8 cellular contexts compared by ENCODE assay signal in the genomic region with DNA sequence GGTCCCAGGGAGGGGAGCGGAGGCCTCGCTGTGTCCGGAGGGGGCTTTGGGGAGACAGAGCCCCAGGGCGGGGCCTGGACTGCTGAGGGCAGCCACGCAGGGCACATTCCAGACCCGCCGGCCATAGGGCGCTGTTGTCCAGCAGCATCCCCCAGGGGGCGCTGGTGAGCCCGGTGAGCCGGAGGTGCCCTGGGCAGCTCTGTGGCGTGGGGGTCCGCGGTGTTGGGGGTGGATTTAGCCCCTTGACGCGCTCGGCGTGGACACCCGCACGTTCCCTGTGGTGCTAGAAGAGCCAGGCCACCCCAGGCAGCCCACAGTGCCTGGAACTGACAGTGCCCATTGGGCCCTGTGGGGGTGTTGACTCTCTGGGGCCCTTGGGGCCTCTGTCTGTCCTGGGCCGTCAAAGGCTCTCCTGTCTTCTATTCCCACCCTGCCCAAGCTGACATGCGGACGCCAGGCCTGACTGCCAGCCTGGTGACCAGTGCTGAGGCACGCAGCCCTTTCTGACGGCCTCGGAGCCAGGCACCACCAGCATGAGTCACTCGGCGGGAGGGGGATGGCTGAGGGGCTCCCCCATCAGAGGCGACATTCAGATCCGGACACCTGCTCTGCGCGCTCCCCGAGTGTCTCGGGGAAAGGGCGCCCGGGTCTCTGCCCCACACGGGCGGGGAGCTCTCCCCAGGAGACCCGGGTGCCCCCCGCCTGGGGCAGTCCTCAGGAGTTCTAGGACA. TPM values are rescaled to one million over a fixed set of nuclear protein-coding genes. Genes with fewer than 3 reads are reported as not detected.
A peak's percentile ranks its signal among the peaks of the same experiment; 100 is the strongest.
DNase-seq lines count a peak whose midpoint lies in the region; ATAC-seq and TF ChIP-seq lines count a peak whose summit lies in the region.
"Had no signal": no experiment of that assay in that cellular context is flagged by ENCODE, and none has a peak within 500 bp of the region (broad histone marks: within the 10 kb centered on the region; RNA-seq: fewer than 3 reads in every experiment).

No MANE protein-coding gene starts in this region.

- H3K27ac ChIP-seq in cingulate gyrus (ENCODE audit: low read depth, low read length) (peak overlapping the region; percentile 99), uterus (no peak overlapping the region)
- H3K27ac ChIP-seq: skin epidermis had no signal

- peaks cover 0 to 21% of the 10 kb centered on the region in 2 donors for H3K4me1 ChIP-seq in uterus

- no peaks in the 10 kb centered on the region for H3K9me3 ChIP-seq in T-helper 17 cell (ENCODE audit: control insufficient read depth, low read length, poor library complexity, severe bottlenecking)
- H3K9me3 ChIP-seq in uterus, result no peaks in the 10 kb centered on the region

- H3K27me3 Mint-ChIP-seq in T-helper 17 cell, result no peaks in the 10 kb centered on the region

- no peak for TF ChIP-seq POLR2A in uterus (IDR thresholded peaks at IDR 0.05)

- H3K27me3 ChIP-seq in uterus, result no peaks in the 10 kb centered on the region

- no peak overlapping the region for H3K4me3 ChIP-seq in uterus
- H3K4me3 ChIP-seq: skin epidermis had no signal

- intact Hi-C loops in uterus (cut with DNase I; ENCODE audit: low total_unique reads), result no loop called here

- H3K36me3 ChIP-seq in uterus, result no peaks in the 10 kb centered on the region

- no peak overlapping the region for H3K27ac Mint-ChIP-seq in T-helper 17 cell

- peak; percentile 65 for TF ChIP-seq CTCF in GM13976 (IDR thresholded peaks at IDR 0.05; ENCODE audit: borderline replicate concordance, control extremely low read depth, extremely low read depth, insufficient read depth, missing control alignments)
- peak; percentile 32 to 51 (median 48) for TF ChIP-seq CTCF in uterus (IDR thresholded peaks at IDR 0.05)

- in situ Hi-C loops in GM13976 (cut with MboI; ENCODE audit: low sequenced_read_pairs, unreplicated experiment), result no loop called here

- peak overlapping the region; percentile 39 for H3K4me3 Mint-ChIP-seq in T-helper 17 cell

- DNase-seq in GM13976 (ENCODE audit: low spot score) (peak; percentile 72), T-helper 17 cell (peak in 2 of 3 donors; percentile 48 to 51), mucosa of gallbladder (ENCODE audit: low spot score) (peak; percentile 58), uterus (no peak)

- ATAC-seq in T-helper 17 cell, result no peak
- ATAC-seq in GM19023 (IDR thresholded peaks at IDR 0.05; ENCODE audit: unreplicated experiment), result no peak
- ATAC-seq in GM18858 (IDR thresholded peaks at IDR 0.05; ENCODE audit: unreplicated experiment), result no peak

- H3K4me1 Mint-ChIP-seq in T-helper 17 cell, result peaks cover 24% of the 10 kb centered on the region

- H3K36me3 Mint-ChIP-seq in T-helper 17 cell (ENCODE audit: low read depth), result peaks cover 6% of the 10 kb centered on the region

RNA-seq across cellular contexts. Expression of a gene that starts 23.9 kb away (rescaled TPM):
- total RNA-seq in T-helper 17 cell (10 to 100 TPM; 17.3 to 35.4 TPM), mucosa of gallbladder (9.9 TPM), uterus (1 to 10 TPM in 2 of 4 donors, under 1 TPM in 2; 0.26 to 8.0 (median 1.0) TPM)

RNA-seq across cellular contexts. Expression of a gene that starts 57.1 kb away (rescaled TPM):
- total RNA-seq in T-helper 17 cell (10 to 100 TPM in 1 of 2 donors, 1 to 10 TPM in 1; 8.5 to 11.4 TPM), mucosa of gallbladder (26.7 TPM), uterus (10 to 100 TPM in 1 of 4 donors, 1 to 10 TPM in 2, under 1 TPM in 1; 0.26 to 11.9 (median 4.9) TPM)

Comparison
In these comparisons a context has a peak if more than half of its experiments do, and no peak if none do; other contexts are left out.
1. DNase-seq: peak in GM13976 (single experiment), T-helper 17 cell (2 of 3) and mucosa of gallbladder (single experiment); none in uterus (0 of 2).